8 cellular contexts compared by ENCODE assay signal in genomic region chr11:130213143-130213978, GRCh38. TPM values are rescaled to one million over a fixed set of nuclear protein-coding genes. Genes with fewer than 3 reads are reported as not detected.
A peak's percentile ranks its signal among the peaks of the same experiment; 100 is the strongest.
DNase-seq lines count a peak whose midpoint lies in the region; ATAC-seq and TF ChIP-seq lines count a peak whose summit lies in the region.

No MANE protein-coding gene starts in this region.

- TF ChIP-seq CTCF in GM12873 (IDR thresholded peaks at IDR 0.05; ENCODE audit: insufficient read depth, low read depth, low read length, missing control alignments) (peak; percentile 93), HFF-Myc (IDR thresholded peaks at IDR 0.05; ENCODE audit: low read depth, low read length, missing control alignments) (peak; percentile 83), left lung (IDR thresholded peaks at IDR 0.05) (peak; percentile 87 to 95)

- H3K36me3 ChIP-seq in left lung = peaks cover 0 to 13% of the 10 kb centered on the region in 2 donors

- H3K9me3 ChIP-seq in left lung = no peaks in the 10 kb centered on the region

- DNase-seq in HFF-Myc (ENCODE audit: extremely low read depth, low read depth) (no peak), NCI-H128 (lab: John Stamatoyannopoulos, UW; ENCODE audit: unreplicated experiment) (peak; percentile 42), left lung (peak; percentile 65 to 95), SHP77 treated with DMSO at 0.1 percent for 48 hours (lab: John Stamatoyannopoulos, UW) (no peak)
- DNase-seq in activated CD4-positive, CD25-positive, alpha-beta regulatory T cell treated with anti-CD3 and anti-CD28 coated beads, Interleukin-2, amount 50 U/mL, for 72 hours = peak; percentile 79
- peak; percentile 54 for DNase-seq in central memory CD4-positive, alpha-beta T cell
- DNase-seq in stimulated activated CD4-positive, alpha-beta T cell treated with anti-CD3 and anti-CD28 coated beads, Interleukin-4, amount 100 ng/mL, for 48 hours (ENCODE audit: low read depth in 2 of 2) = peak; percentile 40 to 67

- H3K4me3 ChIP-seq in HFF-Myc (replicated peaks; ENCODE audit: low read depth, low read length) = no peak overlapping the region
- no peak overlapping the region for H3K4me3 ChIP-seq in left lung

- H3K27ac ChIP-seq in left lung = no peak overlapping the region

- ATAC-seq in left lung = peak; percentile 95

- intact Hi-C loops in left lung (cut with DNase I) = loop anchor here in 1 of 2 donors (10.0 kb wide), 1 partner anchor 211 kb away; the partner anchor contains the start of gene ADAMTS8

- H3K27me3 ChIP-seq in left lung = no peaks in the 10 kb centered on the region

- H3K4me1 ChIP-seq in left lung = peaks cover 0 to 9% of the 10 kb centered on the region in 2 donors

RNA-seq across cellular contexts. Expression of gene ST14, which starts 53.8 kb away (rescaled TPM):
- total RNA-seq in left lung = 100 to 1,000 TPM in 1 of 2 donors, 10 to 100 TPM in 1; 80.6 to 107 TPM

Comparison
In these comparisons a context has a peak if more than half of its experiments do, and no peak if none do; other contexts are left out.
1. DNase-seq: peak in NCI-H128 (single experiment), activated CD4-positive, CD25-positive, alpha-beta regulatory T cell treated with anti-CD3 and anti-CD28 coated beads, Interleukin-2, amount 50 U/mL, for 72 hours (single experiment), central memory CD4-positive, alpha-beta T cell (single experiment), left lung (2 of 2) and stimulated activated CD4-positive, alpha-beta T cell treated with anti-CD3 and anti-CD28 coated beads, Interleukin-4, amount 100 ng/mL, for 48 hours (2 of 2); none in HFF-Myc (single experiment) and SHP77 treated with DMSO at 0.1 percent for 48 hours (single experiment).
2. Peak in every context shown above with its lines, with median percentiles within 50 percentile points of each other: CTCF ChIP-seq.